Comparison of ENCODE assay signal across 29 cellular contexts in the genomic region with DNA sequence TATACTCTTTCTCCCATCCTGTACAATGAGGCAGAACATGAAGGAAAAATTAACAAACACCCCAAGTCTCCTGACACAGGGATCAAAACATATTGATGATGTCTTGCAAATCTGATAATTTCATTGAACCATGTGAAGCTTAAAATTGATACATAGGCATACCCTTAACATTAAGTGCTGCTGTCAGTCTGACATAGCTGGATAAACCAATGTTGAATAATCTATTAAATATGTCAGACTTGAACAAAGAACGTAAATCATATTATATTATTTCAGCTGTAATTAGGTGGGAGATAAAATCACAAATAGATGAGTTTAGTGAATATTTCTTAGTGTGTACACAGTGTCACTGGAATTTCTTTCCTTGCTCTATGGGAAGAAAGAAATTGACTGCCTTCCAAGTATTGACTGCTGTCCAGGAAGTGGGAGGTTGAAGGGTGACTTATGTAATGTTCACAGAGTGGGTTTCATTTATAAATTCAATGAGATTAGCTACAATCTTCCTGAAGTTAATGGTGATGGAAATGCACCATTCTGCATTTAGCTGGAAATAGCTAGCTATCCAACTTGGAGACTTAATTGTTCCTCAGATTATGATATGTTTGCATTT.
A peak's percentile ranks its signal among the peaks of the same experiment; 100 is the strongest.
DNase-seq lines count a peak whose midpoint lies in the region; ATAC-seq and TF ChIP-seq lines count a peak whose summit lies in the region.
"Had no signal": no experiment of that assay in that cellular context is flagged by ENCODE, and none has a peak within 500 bp of the region (broad histone marks: within the 10 kb centered on the region; RNA-seq: fewer than 3 reads in every experiment).

No MANE protein-coding gene starts in this region.

- DNase-seq in NCI-H1092 treated with DMSO at 0.1 percent for 48 hours (lab: John Stamatoyannopoulos, UW) = peak; percentile 18
- DNase-seq in NCI-H1092 (lab: John Stamatoyannopoulos, UW) = no peak
- DNase-seq in Ammon's horn (ENCODE audit: low spot score) = peak; percentile 15
- DNase-seq in SK-N-SH = no peak
- DNase-seq in fibroblast of the aortic adventitia (ENCODE audit: low read depth) = peak; percentile 27
- no peak for DNase-seq in KG1 (lab: John Stamatoyannopoulos, UW)
- DNase-seq: activated CD4-positive, alpha-beta memory T cell treated with anti-CD3 and anti-CD28 coated beads, Interleukin-2, amount 10 ng/mL, durations not matched to agents 7 days and 5 days; activated CD4-positive, CD25-positive, alpha-beta regulatory T cell treated with anti-CD3 and anti-CD28 coated beads, Interleukin-2, amount 50 U/mL, for 72 hours; activated CD8-positive, alpha-beta memory T cell treated with anti-CD3 and anti-CD28 coated beads, Interleukin-2, amount 50 U/mL, for 4 hours; activated naive CD4-positive, alpha-beta T cell; CD4-positive, alpha-beta memory T cell; cerebellar nuclear complex; kidney glomerular epithelial cell; MG63; NCI-H446 treated with DMSO at 0.1 percent for 48 hours; NCI-H82; nephron progenitor cell; OCI-M1; stimulated activated CD4-positive, alpha-beta T cell treated with anti-CD3 and anti-CD28 coated beads, Interleukin-1b, Interleukin-23, amount 100 ng/mL, for 48 hours; stimulated activated naive CD8-positive, alpha-beta T cell treated with anti-CD3 and anti-CD28 coated beads, Interleukin-15, Interleukin-2, amounts not matched to agents 100 U/mL and 50 U/mL, for 24 hours; T-helper 2 cell; upper lobe of right lung had no signal

- no peak for TF ChIP-seq RAD21 in SK-N-SH (IDR thresholded peaks at IDR 0.05; ENCODE audit: low read length)

- CTCF ChIA-PET in SK-N-SH (lab: Yijun Ruan, JAX) = interaction anchor here (0.6 to 0.9 kb wide), 2 partner anchors 9 to 74 kb away, joined by 3 read pairs; no protein-coding TSS in a partner anchor

- no peak overlapping the region for H3K4me2 ChIP-seq in SK-N-SH
- H3K4me2 ChIP-seq: hepatocyte had no signal

- ATAC-seq in GM19324 (IDR thresholded peaks at IDR 0.05; ENCODE audit: low FRiP score, unreplicated experiment) = no peak
- no peak for ATAC-seq in esophagus mucosa
- ATAC-seq: gastroesophageal sphincter; stimulated activated naive CD8-positive, alpha-beta T cell treated with anti-CD3 and anti-CD28 coated beads, Interleukin-15, Interleukin-2, amounts not matched to agents 100 U/mL and 50 U/mL, for 24 hours; upper lobe of right lung had no signal

- H3K4me1 ChIP-seq in SK-N-SH (ENCODE audit: control insufficient read depth in 1 of 2, insufficient read depth in 2 of 2, low read depth in 1 of 2, low read length in 1 of 2) = peaks cover 11 to 17% of the 10 kb centered on the region in 2 experiments; a peak in 3 of 4 replicates
- H3K4me1 ChIP-seq: parathyroid adenoma, upper lobe of right lung had no signal

- H3K4me3 ChIP-seq in SK-N-SH (ENCODE audit: low read depth in 2 of 2, low read length in 1 of 2) (no peak overlapping the region), fibroblast of the aortic adventitia (ENCODE audit: low read depth, low read length) (no peak overlapping the region)
- H3K4me3 ChIP-seq: esophagus muscularis mucosa, gastroesophageal sphincter, hepatocyte, MG63, upper lobe of right lung had no signal

- no peaks in the 10 kb centered on the region for H3K9me2 ChIP-seq in SK-N-SH

- H3K79me2 ChIP-seq in SK-N-SH (ENCODE audit: insufficient read depth) = 0 out of 2 replicates have a peak, but pooled peaks cover 5% of the 10 kb centered on the region
- H3K79me2 ChIP-seq: parathyroid adenoma had no signal

- H3K9ac ChIP-seq in SK-N-SH = no peak overlapping the region
- H3K9ac ChIP-seq: parathyroid adenoma had no signal

- no peaks in the 10 kb centered on the region for H3K27me3 ChIP-seq in SK-N-SH (ENCODE audit: insufficient read depth)
- H3K27me3 ChIP-seq: esophagus muscularis mucosa, gastroesophageal sphincter, hepatocyte, MG63, upper lobe of right lung had no signal

- H4K20me1 ChIP-seq in SK-N-SH (ENCODE audit: insufficient read depth) = peaks cover 27% of the 10 kb centered on the region

- no peaks in the 10 kb centered on the region for H3F3A ChIP-seq in SK-N-SH (replicated peaks; ENCODE audit: insufficient read depth)

- WGBS in SK-N-SH (ENCODE audit: low lambda C conversion rate) = 52% methylated on average over 1 of the region's 1 CpG

- no peak for TF ChIP-seq CTCF in SK-N-SH (IDR thresholded peaks at IDR 0.05)
- no peak for TF ChIP-seq CTCF in fibroblast of the aortic adventitia (IDR thresholded peaks at IDR 0.05; ENCODE audit: insufficient read depth, low read length)

- no peak for TF ChIP-seq EP300 in SK-N-SH (IDR thresholded peaks at IDR 0.05; ENCODE audit: borderline replicate concordance in 1 of 2, low read depth in 1 of 2, low read length in 1 of 2)

- H3K27ac ChIP-seq in SK-N-SH (ENCODE audit: low read depth in 2 of 2, low read length in 1 of 2) = peak overlapping the region in 1 of 2 experiments; percentile 29; a peak in 1 of 4 replicates
- H3K27ac ChIP-seq: 22Rv1, esophagus muscularis mucosa, gastroesophageal sphincter, hepatocyte, parathyroid adenoma, upper lobe of right lung had no signal

- H3K36me3 ChIP-seq in SK-N-SH (replicated peaks in 1 of 2; ENCODE audit: control insufficient read depth in 1 of 2, insufficient read depth in 2 of 2, low read length in 1 of 2) = no peaks in the 10 kb centered on the region
- H3K36me3 ChIP-seq: esophagus muscularis mucosa, gastroesophageal sphincter, MG63, upper lobe of right lung had no signal

- POLR2A ChIA-PET in SK-N-SH (lab: Yijun Ruan, JAX) = no interaction called here

- H3K9me3 ChIP-seq in SK-N-SH = no peaks in the 10 kb centered on the region
- H3K9me3 ChIP-seq: esophagus muscularis mucosa, gastroesophageal sphincter, MG63, upper lobe of right lung had no signal

- no peak overlapping the region for H2AFZ ChIP-seq in SK-N-SH (ENCODE audit: low read depth)
- H2AFZ ChIP-seq: hepatocyte, parathyroid adenoma had no signal

TF ChIP-seq in SK-N-SH, 30 proteins besides CTCF, POLR2A, EP300 and RAD21:
- no peak for TF ChIP-seq RCOR1 (IDR thresholded peaks at IDR 0.05; ENCODE audit: low read length)
- TF ChIP-seq JUND (IDR thresholded peaks at IDR 0.05) = 0 out of 2 replicates have a peak, but pooled peaks have one; percentile 25
- no peak for TF ChIP-seq SIN3A (IDR thresholded peaks at IDR 0.05; ENCODE audit: borderline replicate concordance, low read depth, low read length)
- TF ChIP-seq SMC3 (IDR thresholded peaks at IDR 0.05; ENCODE audit: low read depth, low read length) = no peak
- TF ChIP-seq MXI1 (IDR thresholded peaks at IDR 0.05; ENCODE audit: low read depth, low read length) = no peak
- peak; percentile 32; the same call in 1 of the 2 replicates for TF ChIP-seq NFIC (IDR thresholded peaks at IDR 0.05; ENCODE audit: borderline replicate concordance)
- no peak for TF ChIP-seq TEAD4 (IDR thresholded peaks at IDR 0.05; ENCODE audit: borderline replicate concordance, insufficient read depth)
- no peak for TF ChIP-seq POLR2AphosphoS5 (IDR thresholded peaks at IDR 0.05; ENCODE audit: low read depth, low read length)
- TF ChIP-seq, protein P1, sequence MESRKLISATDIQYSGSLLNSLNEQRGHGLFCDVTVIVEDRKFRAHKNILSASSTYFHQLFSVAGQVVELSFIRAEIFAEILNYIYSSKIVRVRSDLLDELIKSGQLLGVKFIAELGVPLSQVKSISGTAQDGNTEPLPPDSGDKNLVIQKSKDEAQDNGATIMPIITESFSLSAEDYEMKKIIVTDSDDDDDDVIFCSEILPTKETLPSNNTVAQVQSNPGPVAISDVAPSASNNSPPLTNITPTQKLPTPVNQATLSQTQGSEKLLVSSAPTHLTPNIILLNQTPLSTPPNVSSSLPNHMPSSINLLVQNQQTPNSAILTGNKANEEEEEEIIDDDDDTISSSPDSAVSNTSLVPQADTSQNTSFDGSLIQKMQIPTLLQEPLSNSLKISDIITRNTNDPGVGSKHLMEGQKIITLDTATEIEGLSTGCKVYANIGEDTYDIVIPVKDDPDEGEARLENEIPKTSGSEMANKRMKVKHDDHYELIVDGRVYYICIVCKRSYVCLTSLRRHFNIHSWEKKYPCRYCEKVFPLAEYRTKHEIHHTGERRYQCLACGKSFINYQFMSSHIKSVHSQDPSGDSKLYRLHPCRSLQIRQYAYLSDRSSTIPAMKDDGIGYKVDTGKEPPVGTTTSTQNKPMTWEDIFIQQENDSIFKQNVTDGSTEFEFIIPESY (IDR thresholded peaks at IDR 0.05; ENCODE audit: borderline replicate concordance, low read depth) = no peak
- TF ChIP-seq, protein P2, sequence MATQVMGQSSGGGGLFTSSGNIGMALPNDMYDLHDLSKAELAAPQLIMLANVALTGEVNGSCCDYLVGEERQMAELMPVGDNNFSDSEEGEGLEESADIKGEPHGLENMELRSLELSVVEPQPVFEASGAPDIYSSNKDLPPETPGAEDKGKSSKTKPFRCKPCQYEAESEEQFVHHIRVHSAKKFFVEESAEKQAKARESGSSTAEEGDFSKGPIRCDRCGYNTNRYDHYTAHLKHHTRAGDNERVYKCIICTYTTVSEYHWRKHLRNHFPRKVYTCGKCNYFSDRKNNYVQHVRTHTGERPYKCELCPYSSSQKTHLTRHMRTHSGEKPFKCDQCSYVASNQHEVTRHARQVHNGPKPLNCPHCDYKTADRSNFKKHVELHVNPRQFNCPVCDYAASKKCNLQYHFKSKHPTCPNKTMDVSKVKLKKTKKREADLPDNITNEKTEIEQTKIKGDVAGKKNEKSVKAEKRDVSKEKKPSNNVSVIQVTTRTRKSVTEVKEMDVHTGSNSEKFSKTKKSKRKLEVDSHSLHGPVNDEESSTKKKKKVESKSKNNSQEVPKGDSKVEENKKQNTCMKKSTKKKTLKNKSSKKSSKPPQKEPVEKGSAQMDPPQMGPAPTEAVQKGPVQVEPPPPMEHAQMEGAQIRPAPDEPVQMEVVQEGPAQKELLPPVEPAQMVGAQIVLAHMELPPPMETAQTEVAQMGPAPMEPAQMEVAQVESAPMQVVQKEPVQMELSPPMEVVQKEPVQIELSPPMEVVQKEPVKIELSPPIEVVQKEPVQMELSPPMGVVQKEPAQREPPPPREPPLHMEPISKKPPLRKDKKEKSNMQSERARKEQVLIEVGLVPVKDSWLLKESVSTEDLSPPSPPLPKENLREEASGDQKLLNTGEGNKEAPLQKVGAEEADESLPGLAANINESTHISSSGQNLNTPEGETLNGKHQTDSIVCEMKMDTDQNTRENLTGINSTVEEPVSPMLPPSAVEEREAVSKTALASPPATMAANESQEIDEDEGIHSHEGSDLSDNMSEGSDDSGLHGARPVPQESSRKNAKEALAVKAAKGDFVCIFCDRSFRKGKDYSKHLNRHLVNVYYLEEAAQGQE (IDR thresholded peaks at IDR 0.05; ENCODE audit: low read depth, low read length) = no peak

Comparison
In these comparisons a context has a peak if more than half of its experiments do, and no peak if none do; other contexts are left out.
1. DNase-seq: peak in NCI-H1092 treated with DMSO at 0.1 percent for 48 hours (single experiment), Ammon's horn (single experiment) and fibroblast of the aortic adventitia (single experiment); none in NCI-H1092 (single experiment), SK-N-SH (single experiment) and KG1 (single experiment).